Comparison of ENCODE assay signal across 8 cellular contexts in the genomic region with DNA sequence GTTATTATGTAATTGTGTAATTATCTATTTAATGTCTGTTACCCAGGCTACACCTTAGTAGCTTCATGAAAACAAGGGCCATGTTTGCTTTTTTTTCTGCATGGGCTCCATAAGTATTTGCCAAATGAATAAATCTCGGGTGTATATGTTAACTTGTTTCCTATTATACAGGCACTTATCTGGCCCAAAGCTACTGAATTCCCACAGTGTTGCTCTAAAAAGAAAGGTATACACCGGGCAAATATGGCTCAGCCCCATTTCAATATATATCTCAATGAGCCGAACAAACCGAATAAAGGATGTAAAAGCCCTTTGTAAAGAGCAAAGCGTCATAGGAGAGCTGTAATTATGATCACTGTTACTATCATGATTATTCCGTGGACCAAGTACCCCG. TPM values are rescaled to one million over a fixed set of nuclear protein-coding genes. Genes with fewer than 3 reads are reported as not detected.
A peak's percentile ranks its signal among the peaks of the same experiment; 100 is the strongest.
DNase-seq lines count a peak whose midpoint lies in the region; ATAC-seq, FAIRE-seq and TF ChIP-seq lines count a peak whose summit lies in the region.

No MANE protein-coding gene starts in this region.

- DNase-seq in heart left ventricle (no peak), cardiac septum (ENCODE audit: low spot score) (no peak), kidney (no peak), islet precursor cell (no peak), NCI-H128 (lab: John Stamatoyannopoulos, UW; ENCODE audit: unreplicated experiment) (no peak), globus pallidus (ENCODE audit: low spot score) (no peak)
- no peak for DNase-seq in activated T-helper 2 cell treated with anti-CD3 and anti-CD28 coated beads, Interferon-gamma antibody, Interleukin-2, Interleukin-4, amounts not matched to agents 10 μg/mL and 5 μg/mL and 100 μg/mL, durations not matched to agents 14 hours and 24 hours and 36 hours (ENCODE audit: low spot score)

- H3K9ac ChIP-seq in kidney (ENCODE audit: low read length in 2 of 2): peak overlapping the region; percentile 61 to 72

- intact Hi-C loops in heart left ventricle (cut with DNase I): no loop called here
- intact Hi-C loops in cardiac septum (cut with DNase I): no loop called here
- intact Hi-C loops in activated T-helper 2 cell treated with anti-CD3 and anti-CD28 coated beads, Interferon-gamma antibody, Interleukin-2, Interleukin-4, amounts not matched to agents 10 μg/mL and 5 μg/mL and 100 μg/mL, durations not matched to agents 14 hours and 24 hours and 36 hours (cut with micrococcal nuclease): loop anchor here (2.0 kb wide), 1 partner anchor 162 kb away; a partner anchor contains a TSS
- intact Hi-C loops in kidney (cut with DNase I): no loop called here

- H3K4me3 Mint-ChIP-seq in activated T-helper 2 cell treated with anti-CD3 and anti-CD28 coated beads, Interferon-gamma antibody, Interleukin-2, Interleukin-4, amounts not matched to agents 10 μg/mL and 5 μg/mL and 100 μg/mL, durations not matched to agents 14 hours and 24 hours and 36 hours (ENCODE audit: low read depth): peak overlapping the region; percentile 91

- H3K27ac Mint-ChIP-seq in activated T-helper 2 cell treated with anti-CD3 and anti-CD28 coated beads, Interferon-gamma antibody, Interleukin-2, Interleukin-4, amounts not matched to agents 10 μg/mL and 5 μg/mL and 100 μg/mL, durations not matched to agents 14 hours and 24 hours and 36 hours: peak overlapping the region; percentile 63

- H3K4me1 Mint-ChIP-seq in activated T-helper 2 cell treated with anti-CD3 and anti-CD28 coated beads, Interferon-gamma antibody, Interleukin-2, Interleukin-4, amounts not matched to agents 10 μg/mL and 5 μg/mL and 100 μg/mL, durations not matched to agents 14 hours and 24 hours and 36 hours (ENCODE audit: low read depth): peaks cover 33% of the 10 kb centered on the region

- TF ChIP-seq CTCF in heart left ventricle (IDR thresholded peaks at IDR 0.05) (no peak), kidney (IDR thresholded peaks at IDR 0.05; ENCODE audit: borderline replicate concordance, extremely low read depth, insufficient read depth) (no peak)

- no peak for ATAC-seq in heart left ventricle

- H3K27me3 ChIP-seq in heart left ventricle (no peaks in the 10 kb centered on the region), thymus (ENCODE audit: control insufficient read depth, insufficient read depth) (no peaks in the 10 kb centered on the region)

- no peaks in the 10 kb centered on the region for H3K9me3 Mint-ChIP-seq in activated T-helper 2 cell treated with anti-CD3 and anti-CD28 coated beads, Interferon-gamma antibody, Interleukin-2, Interleukin-4, amounts not matched to agents 10 μg/mL and 5 μg/mL and 100 μg/mL, durations not matched to agents 14 hours and 24 hours and 36 hours

- no peaks in the 10 kb centered on the region for H3K9me3 ChIP-seq in heart left ventricle
- H3K9me3 ChIP-seq in kidney (ENCODE audit: control insufficient read depth in 1 of 2, low read length in 2 of 2): no peaks in the 10 kb centered on the region
- no peaks in the 10 kb centered on the region for H3K9me3 ChIP-seq in thymus (ENCODE audit: control insufficient read depth)

- TF ChIP-seq POLR2A in heart left ventricle (IDR thresholded peaks at IDR 0.05): no peak

- H3K36me3 ChIP-seq in heart left ventricle (peaks cover 0 to 7% (median 0%) of the 10 kb centered on the region in 9 donors), kidney (ENCODE audit: control insufficient read depth in 1 of 2, insufficient read depth in 2 of 2, low read length in 2 of 2) (no peaks in the 10 kb centered on the region), thymus (ENCODE audit: control insufficient read depth, insufficient read depth) (no peaks in the 10 kb centered on the region)

- H3K27ac ChIP-seq in heart left ventricle: peak overlapping the region in 5 of 12 donors; percentile 67 to 82 (median 79)
- H3K27ac ChIP-seq in kidney (ENCODE audit: low read depth in 2 of 2, low read length in 2 of 2): no peak overlapping the region
- H3K27ac ChIP-seq in thymus (ENCODE audit: low read depth): no peak overlapping the region

- FAIRE-seq in kidney (lab: Jason Lieb, UNC): no peak

- peaks cover 10% of the 10 kb centered on the region for H3K36me3 Mint-ChIP-seq in activated T-helper 2 cell treated with anti-CD3 and anti-CD28 coated beads, Interferon-gamma antibody, Interleukin-2, Interleukin-4, amounts not matched to agents 10 μg/mL and 5 μg/mL and 100 μg/mL, durations not matched to agents 14 hours and 24 hours and 36 hours (ENCODE audit: low read depth)

- peaks cover 20% of the 10 kb centered on the region for H3K27me3 Mint-ChIP-seq in activated T-helper 2 cell treated with anti-CD3 and anti-CD28 coated beads, Interferon-gamma antibody, Interleukin-2, Interleukin-4, amounts not matched to agents 10 μg/mL and 5 μg/mL and 100 μg/mL, durations not matched to agents 14 hours and 24 hours and 36 hours (ENCODE audit: low read depth)

- whole genome bisulfite sequencing in heart left ventricle, 4 donors: 5 to 10% (median 8%) methylated on average over 7 of the region's 7 CpGs
- 9% methylated on average over 7 of the region's 7 CpGs for WGBS in thymus

- H3K4me1 ChIP-seq in heart left ventricle: peaks cover 0 to 21% (median 13%) of the 10 kb centered on the region in 12 donors
- H3K4me1 ChIP-seq in kidney (ENCODE audit: control insufficient read depth in 1 of 2, insufficient read depth in 1 of 2, low read depth in 1 of 2, low read length in 2 of 2): peaks cover 0 to 2% of the 10 kb centered on the region in 2 donors
- peaks cover 4% of the 10 kb centered on the region for H3K4me1 ChIP-seq in thymus (ENCODE audit: control insufficient read depth, insufficient read depth, low read length)

- H3K4me3 ChIP-seq in heart left ventricle (peak overlapping the region; percentile 73 to 99 (median 88)), kidney (ENCODE audit: low read length in 2 of 2) (peak overlapping the region; percentile 81 to 89), thymus (ENCODE audit: low read length) (peak overlapping the region; percentile 76)

RNA-seq across cellular contexts. Expression of a gene that starts 0.8 kb away (rescaled TPM):
- total RNA-seq in heart left ventricle (10 to 100 TPM in 2 of 9 donors, 1 to 10 TPM in 7; 6.7 to 14.1 (median 9.0) TPM), cardiac septum (9.5 TPM), kidney (11.4 TPM)
- polyA plus RNA-seq in heart left ventricle (1 to 10 TPM; 1.9 to 7.7 TPM), kidney (ENCODE audit: insufficient read depth, low read depth, low replicate concordance) (4.9 TPM), thymus (9.3 TPM)
- 11.0 and 13.1 TPM in 2 replicates for total RNA-seq in activated T-helper 2 cell treated with anti-CD3 and anti-CD28 coated beads, Interferon-gamma antibody, Interleukin-2, Interleukin-4, amounts not matched to agents 10 μg/mL and 5 μg/mL and 100 μg/mL, durations not matched to agents 14 hours and 24 hours and 36 hours
